13 cellular contexts compared by ENCODE assay signal in genomic region chr4:153514001-153514526, GRCh38. TPM values are rescaled to one million over a fixed set of nuclear protein-coding genes. Genes with fewer than 3 reads are reported as not detected.
DNase-seq lines count a peak whose midpoint lies in the region; ATAC-seq and TF ChIP-seq lines count a peak whose summit lies in the region.
"Had no signal": no experiment of that assay in that cellular context is flagged by ENCODE, and none has a peak within 500 bp of the region (broad histone marks: within the 10 kb centered on the region; RNA-seq: fewer than 3 reads in every experiment).

No MANE protein-coding gene starts in this region.

- CTCF ChIA-PET in A673 (lab: Charles Lee) = interaction anchor here (1.7 kb wide), 1 partner anchor 371 kb away, joined by 3 read pairs; no protein-coding TSS in a partner anchor

- peak overlapping the region; percentile 47 for H3K27ac ChIP-seq in A673 (ENCODE audit: low read depth, low read length, poor library complexity, severe bottlenecking)
- H3K27ac ChIP-seq: parathyroid adenoma had no signal

- H3K27me3 ChIP-seq in A673 (replicated peaks; ENCODE audit: insufficient read depth, low read depth, low read length, poor library complexity) = no peaks in the 10 kb centered on the region

- POLR2A ChIA-PET in A673 (lab: Charles Lee; ENCODE audit: low non-redundant PET) = no interaction called here

- DNase-seq in A673 (ENCODE audit: low spot score) (peak; percentile 54), GM04504 (ENCODE audit: low read depth) (peak; percentile 85), glomerular visceral epithelial cell (ENCODE audit: extremely low spot score) (peak; percentile 19), posterior cingulate gyrus (no peak), NCI-H2029 treated with DMSO at 0.1 percent for 48 hours (lab: John Stamatoyannopoulos, UW) (no peak)
- DNase-seq: activated CD8-positive, alpha-beta memory T cell treated with anti-CD3 and anti-CD28 coated beads, Interleukin-2, amount 50 U/mL, for 4 hours; head of caudate nucleus; KBM-7; stimulated activated naive B cell treated with anti-CD40 and anti-IgM and Interleukin-4, amounts not matched to agents 10 μg/mL and 1 μg/mL and 100 μg/mL, for 72 hours had no signal

- no TSS peak for BruUV-seq in A673 (replicated peaks; lab: Mats Ljungman, UMichigan)

- TF ChIP-seq CTCF in A673 (conservative IDR thresholded peaks at IDR 0.05; ENCODE audit: low read depth, low read length) = no peak

- H3K27ac Mint-ChIP-seq in activated T-helper 17 cell treated with anti-CD3 and anti-CD28 coated beads, Interleukin-2, amount 50 U/mL, for 72 hours = peak overlapping the region; percentile 67

- peaks cover 42% of the 10 kb centered on the region for H3K4me1 ChIP-seq in A673 (ENCODE audit: insufficient read depth, low read length, poor library complexity, severe bottlenecking)
- H3K4me1 ChIP-seq: parathyroid adenoma had no signal

- H3K4me3 Mint-ChIP-seq in activated T-helper 17 cell treated with anti-CD3 and anti-CD28 coated beads, Interleukin-2, amount 50 U/mL, for 72 hours = peak overlapping the region; percentile 37
- H3K4me3 Mint-ChIP-seq: stimulated activated naive B cell treated with anti-CD40 and anti-IgM and Interleukin-4, amounts not matched to agents 10 μg/mL and 1 μg/mL and 100 μg/mL, for 72 hours had no signal

- ATAC-seq in activated T-helper 17 cell treated with anti-CD3 and anti-CD28 coated beads, Interleukin-2, amount 50 U/mL, for 72 hours (replicated peaks) = no peak
- ATAC-seq in GM21381 (IDR thresholded peaks at IDR 0.05; ENCODE audit: unreplicated experiment) (no peak), HG03095 (IDR thresholded peaks at IDR 0.05; ENCODE audit: unreplicated experiment) (no peak)

- H3K4me1 Mint-ChIP-seq in activated T-helper 17 cell treated with anti-CD3 and anti-CD28 coated beads, Interleukin-2, amount 50 U/mL, for 72 hours = peaks cover 44% of the 10 kb centered on the region

- H3K9me3 ChIP-seq in A673 (ENCODE audit: low read depth, low read length, poor library complexity, severe bottlenecking) = no peaks in the 10 kb centered on the region

- intact Hi-C loops in A673 (cut with micrococcal nuclease; ENCODE audit: unreplicated experiment) = no loop called here
- intact Hi-C loops in posterior cingulate gyrus (cut with DNase I) = no loop called here

- peaks cover 33% of the 10 kb centered on the region for H3K36me3 Mint-ChIP-seq in activated T-helper 17 cell treated with anti-CD3 and anti-CD28 coated beads, Interleukin-2, amount 50 U/mL, for 72 hours (ENCODE audit: low read depth)

- H3K27me3 Mint-ChIP-seq in activated T-helper 17 cell treated with anti-CD3 and anti-CD28 coated beads, Interleukin-2, amount 50 U/mL, for 72 hours = no peaks in the 10 kb centered on the region
- H3K27me3 Mint-ChIP-seq: stimulated activated naive B cell treated with anti-CD40 and anti-IgM and Interleukin-4, amounts not matched to agents 10 μg/mL and 1 μg/mL and 100 μg/mL, for 72 hours had no signal

- H3K36me3 ChIP-seq in A673 (ENCODE audit: insufficient read depth, low read length, poor library complexity, severe bottlenecking) = no peaks in the 10 kb centered on the region

- no peaks in the 10 kb centered on the region for H3K9me3 Mint-ChIP-seq in activated T-helper 17 cell treated with anti-CD3 and anti-CD28 coated beads, Interleukin-2, amount 50 U/mL, for 72 hours

- H3K4me3 ChIP-seq in A673 (ENCODE audit: low read depth, low read length, poor library complexity, severe bottlenecking) = no peak overlapping the region

RNA-seq across cellular contexts. Expression of gene TMEM131L, which starts 47.9 kb away (rescaled TPM):
- 17.0 and 18.4 TPM in 2 replicates for total RNA-seq in A673 (2021)
- 10 to 100 TPM; 19.1 to 30.9 TPM for total RNA-seq in activated T-helper 17 cell treated with anti-CD3 and anti-CD28 coated beads, Interleukin-2, amount 50 U/mL, for 72 hours

Comparison
In these comparisons a context has a peak if more than half of its experiments do, and no peak if none do; other contexts are left out.
1. DNase-seq: peak in A673 (single experiment), GM04504 (single experiment) and glomerular visceral epithelial cell (single experiment); none in posterior cingulate gyrus (0 of 10) and NCI-H2029 treated with DMSO at 0.1 percent for 48 hours (single experiment).